Comparison of ENCODE assay signal across 6 cellular contexts in genomic region chr10:87169857-87170256, GRCh38. TPM values are rescaled to one million over a fixed set of nuclear protein-coding genes. Genes with fewer than 3 reads are reported as not detected.
DNase-seq lines count a peak whose midpoint lies in the region; ATAC-seq, FAIRE-seq and TF ChIP-seq lines count a peak whose summit lies in the region.
"Not testable (repeated sequence)": the region's sequence is repeated elsewhere in the genome, so short reads cannot be mapped to it uniquely, and the experiment has no call there.
"Had no signal": no experiment of that assay in that cellular context is flagged by ENCODE, and none has a peak within 500 bp of the region (broad histone marks: within the 10 kb centered on the region; RNA-seq: fewer than 3 reads in every experiment).

No MANE protein-coding gene starts in this region.

- not testable (repeated sequence) for H3K36me3 ChIP-seq in hepatocyte (replicated peaks; ENCODE audit: insufficient read depth, low read depth); HepG2 (replicated peaks in 1 of 2; ENCODE audit: control insufficient read depth in 1 of 2, insufficient read depth in 2 of 2, low read length in 2 of 2); right lobe of liver

- not testable (repeated sequence) for DNase-seq in hepatocyte (ENCODE audit: low spot score); HepG2 (ENCODE audit: low spot score); right lobe of liver

- 53% methylated on average over 4 of the region's 4 CpGs for WGBS in hepatocyte (ENCODE audit: low lambda C conversion rate, missing lambda C conversion rate)
- 41% methylated on average over 4 of the region's 4 CpGs for WGBS in HepG2 (ENCODE audit: low lambda C conversion rate)
- WGBS in right lobe of liver (ENCODE audit: insufficient coverage, low coverage, low lambda C conversion rate, missing lambda C conversion rate): 46% methylated on average over 3 of the region's 4 CpGs

- BruUV-seq in HepG2 (replicated peaks; lab: Mats Ljungman, UMichigan): not testable (repeated sequence)

- ATAC-seq in HepG2: peak; percentile 12; the same call in 1 of the 3 replicates
- peak; percentile 5 to 56 (median 29) for ATAC-seq in right lobe of liver

- POLR2A ChIA-PET in HepG2 (lab: Yijun Ruan, JAX): not testable (repeated sequence)

- not testable (repeated sequence) for H2AFZ ChIP-seq in hepatocyte; HepG2 (ENCODE audit: low read length)

- TF ChIP-seq CTCF in VCaP (conservative IDR thresholded peaks at IDR 0.05); hepatocyte (IDR thresholded peaks at IDR 0.05; ENCODE audit: poor library complexity); HepG2 (CRISPR knock-in tag; IDR thresholded peaks at IDR 0.05); right lobe of liver (IDR thresholded peaks at IDR 0.05): not testable (repeated sequence)

- H3K4me1 ChIP-seq in hepatocyte (ENCODE audit: insufficient read depth): not testable (repeated sequence)
- peaks cover 32% of the 10 kb centered on the region for H3K4me1 ChIP-seq in HepG2 (ENCODE audit: insufficient read depth, low read length)
- H3K4me1 ChIP-seq in right lobe of liver: peaks cover 0 to 18% (median 0%) of the 10 kb centered on the region in 4 donors

- FAIRE-seq in HepG2 (lab: Jason Lieb, UNC): not testable (repeated sequence)

- in situ Hi-C loops in HepG2 (cut with HindIII; ENCODE audit: extremely low pct_ligation_motif_present, low pct_unique_long_range_greater_than_20kb): not testable (repeated sequence)

- TF ChIP-seq EP300 in HepG2 (IDR thresholded peaks at IDR 0.05; ENCODE audit: low read depth in 2 of 2, low read length in 2 of 2); HepG2 (CRISPR knock-in tag; IDR thresholded peaks at IDR 0.05; ENCODE audit: borderline replicate concordance): not testable (repeated sequence)

- intact Hi-C loops in HepG2 (cut with micrococcal nuclease; ENCODE audit: unreplicated experiment); right lobe of liver (cut with DNase I): not testable (repeated sequence)

- CTCF ChIA-PET in HepG2 (lab: Yijun Ruan, JAX; ENCODE audit: low intra/inter-chr PET ratio, low total read pairs): not testable (repeated sequence)

- H3K4me2 ChIP-seq in hepatocyte: not testable (repeated sequence)
- peak overlapping the region; percentile 32; the same call in 1 of the 2 replicates for H3K4me2 ChIP-seq in HepG2 (ENCODE audit: low read depth, low read length)

- TF ChIP-seq POLR2A in HepG2 (IDR thresholded peaks at IDR 0.05; ENCODE audit: insufficient read depth in 1 of 2, low read depth in 2 of 2, low read length in 2 of 2); right lobe of liver (IDR thresholded peaks at IDR 0.05): not testable (repeated sequence)

- not testable (repeated sequence) for H4K20me1 ChIP-seq in hepatocyte (ENCODE audit: insufficient read depth, poor library complexity, severe bottlenecking); HepG2 (ENCODE audit: insufficient read depth, low read length)

- TF ChIP-seq RAD21 in HepG2 (CRISPR knock-in tag; IDR thresholded peaks at IDR 0.05): not testable (repeated sequence)

- not testable (repeated sequence) for H3K9me3 ChIP-seq in hepatocyte (ENCODE audit: low read depth); HepG2 (ENCODE audit: low read length); right lobe of liver

- H3K27me3 ChIP-seq in hepatocyte; HepG2 (ENCODE audit: control insufficient read depth in 1 of 2, insufficient read depth in 2 of 2, low read length in 2 of 2); right lobe of liver: not testable (repeated sequence)

- not testable (repeated sequence) for H3K9me2 ChIP-seq in hepatocyte (replicated peaks; ENCODE audit: insufficient read depth)

- H3K27ac ChIP-seq in VCaP (peak overlapping the region; percentile 62), hepatocyte (peak overlapping the region; percentile 54), HepG2 (ENCODE audit: extremely low read length, insufficient read depth, low read length) (peak overlapping the region; percentile 91), right lobe of liver (peak overlapping the region; percentile 22 to 59 (median 44))

- H3K79me2 ChIP-seq in hepatocyte; HepG2 (ENCODE audit: insufficient read depth, low read length): not testable (repeated sequence)

- H3K4me3 ChIP-seq in hepatocyte; HepG2 (replicated peaks in 1 of 3; ENCODE audit: insufficient read depth in 1 of 3, low read depth in 2 of 3, low read length in 3 of 3); right lobe of liver: not testable (repeated sequence)

- H3K9ac ChIP-seq in HepG2 (ENCODE audit: insufficient read depth, low read depth, low read length): peak overlapping the region; percentile 62

RNA-seq across cellular contexts. Expression of gene NUTM2A, which starts 55.4 kb away (rescaled TPM):
- total RNA-seq in hepatocyte (1.1 and 1.5 TPM in 2 replicates), HepG2 (2016; rRNA removed; fragmentation: Illumina TruSeq; extraction: Trizol) (0.31 and 0.34 TPM in 2 replicates), right lobe of liver (1 to 10 TPM in 2 of 6 experiments, under 1 TPM in 3, not detected in 1; 0.21 to 1.5 (median 0.56) TPM)
- polyA plus RNA-seq in hepatocyte (0.07 and 0.16 TPM in 2 replicates), HepG2 (2011; rRNA removed) (0.05 and 0.20 TPM in 2 replicates)
- not detected in 2 replicates for total RNA-seq in HepG2 (2016; cell fraction: cytosol; rRNA removed; fragmentation: Illumina TruSeq; extraction: Trizol; ENCODE audit: low read depth)
- 0.28 and 0.37 TPM in 2 replicates for total RNA-seq in HepG2 (2016; cell fraction: insoluble cytoplasmic fraction; rRNA removed; fragmentation: Illumina TruSeq; extraction: Trizol)
- total RNA-seq in HepG2 (2016; cell fraction: membrane; rRNA removed; fragmentation: Illumina TruSeq; extraction: Trizol): 0.12 and 0.28 TPM in 2 replicates
- total RNA-seq in HepG2 (2016; cell fraction: nucleus; rRNA removed; fragmentation: Illumina TruSeq; extraction: Trizol): 0.53 and 0.56 TPM in 2 replicates
- polyA plus RNA-seq in HepG2 (2011; cell fraction: cytosol; rRNA removed): 0.20 and 0.36 TPM in 2 replicates
- 0.73 and 0.84 TPM in 2 replicates for polyA plus RNA-seq in HepG2 (2011; cell fraction: nucleus; rRNA removed)
- polyA plus RNA-seq in HepG2 (2012): 0.25 and 0.27 TPM in 2 replicates
- 0.05 TPM in 1 of 2 replicates, not detected in the other for polyA plus RNA-seq in HepG2 (2016; cell fraction: cytosol; fragmentation: Illumina TruSeq; extraction: Trizol; ENCODE audit: low read depth)
- polyA plus RNA-seq in HepG2 (2016; cell fraction: insoluble cytoplasmic fraction; fragmentation: Illumina TruSeq; extraction: Trizol; ENCODE audit: low read depth): 0.34 TPM in 1 of 2 replicates, not detected in the other
- 0.09 and 0.15 TPM in 2 replicates for polyA plus RNA-seq in HepG2 (2016; cell fraction: membrane; fragmentation: Illumina TruSeq; extraction: Trizol; ENCODE audit: low read depth)
- 0.30 and 0.67 TPM in 2 replicates for polyA plus RNA-seq in HepG2 (2016; cell fraction: nucleus; fragmentation: Illumina TruSeq; extraction: Trizol; ENCODE audit: insufficient read depth, low read depth)
- 0.35 and 0.36 TPM in 2 replicates for polyA minus RNA-seq in HepG2 (2011; rRNA and poly(A)+ RNA removed; ENCODE audit: low replicate concordance)
- polyA minus RNA-seq in HepG2 (2011; cell fraction: cytosol; rRNA and poly(A)+ RNA removed): 0.40 TPM in 1 of 2 replicates, not detected in the other
- 0.50 and 0.64 TPM in 2 replicates for polyA minus RNA-seq in HepG2 (2011; cell fraction: nucleus; rRNA and poly(A)+ RNA removed)
- polyA plus RNA-seq: CD4-positive, alpha-beta memory T cell; CD8-positive, alpha-beta memory T cell had no signal
